In genomic region chr6:152301806-152302568, GRCh38 we compare ENCODE assay signal across 8 cellular contexts.
DNase-seq lines count a peak whose midpoint lies in the region; ATAC-seq and TF ChIP-seq lines count a peak whose summit lies in the region.

No MANE protein-coding gene starts in this region.

- peak overlapping the region; percentile 60 for H3K27ac ChIP-seq in duodenal mucosa (ENCODE audit: low read depth, low read length)

- 0 to 1% methylated on average over 31 to 40 of the region's 42 CpGs for WGBS in lower leg skin, 2 donors

- TF ChIP-seq CTCF in AG09319 (IDR thresholded peaks at IDR 0.05; ENCODE audit: low read depth, low read length) (peak; percentile 57), lower leg skin (IDR thresholded peaks at IDR 0.05) (no peak)

- H3K9me3 ChIP-seq in duodenal mucosa (ENCODE audit: control insufficient read depth in 1 of 2, low read length in 2 of 2) = no peaks in the 10 kb centered on the region

- ATAC-seq in GM19023 (IDR thresholded peaks at IDR 0.05; ENCODE audit: unreplicated experiment) = peak; percentile 94
- peak; percentile 95 for ATAC-seq in HG03196 (IDR thresholded peaks at IDR 0.05; ENCODE audit: unreplicated experiment)

- DNase-seq in AG09319 (ENCODE audit: extremely low read depth, low read depth) = peak; percentile 57
- DNase-seq in NCI-H748 (lab: John Stamatoyannopoulos, UW; ENCODE audit: unreplicated experiment) = peak; percentile 89
- peak; percentile 88 to 91 for DNase-seq in activated CD4-positive, alpha-beta T cell treated with anti-CD3 and anti-CD28 coated beads, Interleukin-2, amount 50 U/mL, for 48 hours
- peak; percentile 85 to 97 for DNase-seq in lower leg skin (ENCODE audit: low spot score in 2 of 2)
- peak; percentile 82 to 86 for DNase-seq in stimulated activated CD4-positive, alpha-beta T cell treated with anti-CD3 and anti-CD28 coated beads, Interleukin-4, amount 100 ng/mL, for 4 hours

- H3K9ac ChIP-seq in duodenal mucosa (ENCODE audit: low read depth in 1 of 2, low read length in 2 of 2) = peak overlapping the region; percentile 55 to 73

- H3K27me3 ChIP-seq in duodenal mucosa (ENCODE audit: control insufficient read depth in 1 of 2, insufficient read depth in 2 of 2, low read length in 2 of 2) = no peaks in the 10 kb centered on the region

- intact Hi-C loops in lower leg skin (cut with DNase I; ENCODE audit: low total_unique reads) = no loop called here

- H3K4me1 ChIP-seq in duodenal mucosa (ENCODE audit: control insufficient read depth in 1 of 2, insufficient read depth in 2 of 2, low read length in 2 of 2) = peaks cover 4 to 8% of the 10 kb centered on the region in 2 donors

- H3K36me3 ChIP-seq in duodenal mucosa (ENCODE audit: control insufficient read depth in 1 of 2, insufficient read depth in 2 of 2, low read length in 2 of 2) = no peaks in the 10 kb centered on the region

- TF ChIP-seq POLR2A in lower leg skin (IDR thresholded peaks at IDR 0.05) = no peak

- H3K4me3 ChIP-seq in duodenal mucosa (ENCODE audit: low read depth in 1 of 2, low read length in 2 of 2) = peak overlapping the region; percentile 76 to 93
- H3K4me3 ChIP-seq in lower leg skin (ENCODE audit: low read depth, poor library complexity, severe bottlenecking) = peak overlapping the region; percentile 36

Comparison
In these comparisons a context has a peak if more than half of its experiments do, and no peak if none do; other contexts are left out.
1. Peak in every context shown above with its lines: DNase-seq, ATAC-seq, H3K4me3 ChIP-seq and H3K27ac ChIP-seq.